Comparison of ENCODE assay signal across 11 cellular contexts in the genomic region with DNA sequence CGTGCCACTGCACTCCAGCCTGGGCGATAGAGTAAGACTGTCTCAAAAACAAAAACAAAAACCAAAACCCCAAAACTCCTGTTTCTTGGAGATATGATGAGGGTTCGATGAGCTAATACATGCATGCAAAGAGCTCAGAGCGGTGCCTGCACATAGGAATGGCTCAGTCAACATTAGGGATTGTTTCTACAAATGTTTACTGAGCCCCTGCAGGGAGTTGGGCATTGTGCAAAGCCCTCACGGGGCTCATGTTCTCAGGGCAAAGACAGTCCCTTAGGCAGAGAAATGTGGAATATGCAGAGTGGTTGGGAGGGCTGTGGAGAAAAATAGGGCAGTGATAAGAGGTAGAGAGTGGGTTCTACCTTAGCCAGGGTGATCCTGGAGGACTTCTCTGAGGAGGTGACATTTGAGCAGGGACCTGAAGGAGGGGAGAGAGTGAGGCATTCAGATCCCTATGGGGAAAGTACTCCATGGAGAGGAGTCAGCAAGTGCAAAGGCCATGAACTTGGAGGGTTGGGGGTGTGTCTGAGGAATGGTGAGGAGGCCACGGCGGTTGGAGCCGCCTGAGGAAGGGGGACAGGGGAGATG. TPM values are rescaled to one million over a fixed set of nuclear protein-coding genes. Genes with fewer than 3 reads are reported as not detected.
DNase-seq lines count a peak whose midpoint lies in the region; ATAC-seq, FAIRE-seq and TF ChIP-seq lines count a peak whose summit lies in the region.
"Had no signal": no experiment of that assay in that cellular context is flagged by ENCODE, and none has a peak within 500 bp of the region (broad histone marks: within the 10 kb centered on the region; RNA-seq: fewer than 3 reads in every experiment).

No MANE protein-coding gene starts in this region.

- H3K9me3 ChIP-seq in A549 (0 out of 3 replicates have a peak, but pooled peaks cover 3% of the 10 kb centered on the region), Caco-2 (no peaks in the 10 kb centered on the region)

- peak overlapping the region; percentile 8 for H3K4me3 Mint-ChIP-seq in Caco-2 (ENCODE audit: unreplicated experiment)
- H3K4me3 Mint-ChIP-seq in endothelial cell (ENCODE audit: unreplicated experiment): peak overlapping the region; percentile 83
- no peak overlapping the region for H3K4me3 Mint-ChIP-seq in natural killer cell
- H3K4me3 Mint-ChIP-seq: CD4-positive, CD25-positive, alpha-beta regulatory T cell had no signal

- no peak overlapping the region for H3K27ac Mint-ChIP-seq in Caco-2 (ENCODE audit: unreplicated experiment)
- H3K27ac Mint-ChIP-seq in endothelial cell (ENCODE audit: unreplicated experiment): no peak overlapping the region
- no peak overlapping the region for H3K27ac Mint-ChIP-seq in natural killer cell
- H3K27ac Mint-ChIP-seq: CD4-positive, CD25-positive, alpha-beta regulatory T cell had no signal

- no peak for TF ChIP-seq POLR2A in A549 (IDR thresholded peaks at IDR 0.05; ENCODE audit: low read length)

- H3K36me3 ChIP-seq in Caco-2 (ENCODE audit: control insufficient read depth, insufficient read depth, low read length): no peaks in the 10 kb centered on the region

- H3K4me1 ChIP-seq in A549 (no peaks in the 10 kb centered on the region), Caco-2 (0 out of 2 replicates have a peak, but pooled peaks cover 4% of the 10 kb centered on the region)

- ATAC-seq in A549: no peak
- ATAC-seq in left cardiac atrium: no peak
- ATAC-seq in natural killer cell: no peak

- H3K4me3 ChIP-seq in A549 (no peak overlapping the region), Caco-2 (ENCODE audit: low read depth, low read length) (no peak overlapping the region)

- WGBS in A549 (ENCODE audit: missing lambda C conversion rate): 61% methylated on average over 8 of the region's 8 CpGs

- TF ChIP-seq EP300 in A549 (IDR thresholded peaks at IDR 0.05): no peak

- BruUV-seq in Caco-2 (replicated peaks; lab: Mats Ljungman, UMichigan): no TSS peak

- peaks cover 19% of the 10 kb centered on the region for H3K4me1 Mint-ChIP-seq in Caco-2 (ENCODE audit: low read depth, unreplicated experiment)
- peaks cover 8% of the 10 kb centered on the region for H3K4me1 Mint-ChIP-seq in endothelial cell (ENCODE audit: unreplicated experiment)
- peaks cover 9 to 15% of the 10 kb centered on the region in 2 donors for H3K4me1 Mint-ChIP-seq in natural killer cell

- TF ChIP-seq RAD21 in A549 (conservative IDR thresholded peaks at IDR 0.05 in 1 of 2, IDR thresholded peaks at IDR 0.05 in 1 of 2): no peak

- H3K36me3 Mint-ChIP-seq in Caco-2 (ENCODE audit: insufficient read depth, unreplicated experiment): peaks cover 7% of the 10 kb centered on the region
- peaks cover 7% of the 10 kb centered on the region for H3K36me3 Mint-ChIP-seq in endothelial cell (ENCODE audit: low read depth, unreplicated experiment)
- no peaks in the 10 kb centered on the region for H3K36me3 Mint-ChIP-seq in natural killer cell
- H3K36me3 Mint-ChIP-seq: CD4-positive, CD25-positive, alpha-beta regulatory T cell had no signal

- TF ChIP-seq CTCF in A549 (IDR thresholded peaks at IDR 0.05) (no peak), Caco-2 (IDR thresholded peaks at IDR 0.05; ENCODE audit: insufficient read depth in 1 of 2, low read depth in 1 of 2, low read length in 1 of 2, severe bottlenecking in 1 of 2, unreplicated experiment in 1 of 2) (no peak), endothelial cell (IDR thresholded peaks at IDR 0.05; ENCODE audit: unreplicated experiment) (no peak), natural killer cell (IDR thresholded peaks at IDR 0.05) (no peak)

- POLR2A ChIA-PET in A549 (lab: Yijun Ruan, JAX) (interaction anchor here (3.9 kb wide), 1 partner anchor 33 kb away, joined by 69 read pairs; a partner anchor contains a TSS), Caco-2 (lab: Charles Lee) (no interaction called here)

- no peaks in the 10 kb centered on the region for H3K27me3 Mint-ChIP-seq in Caco-2 (ENCODE audit: insufficient read depth, unreplicated experiment)
- H3K27me3 Mint-ChIP-seq in endothelial cell (ENCODE audit: unreplicated experiment): peaks cover 4% of the 10 kb centered on the region
- peaks cover 27 to 32% of the 10 kb centered on the region in 2 donors for H3K27me3 Mint-ChIP-seq in natural killer cell (ENCODE audit: low read depth in 2 of 2)

- no peak overlapping the region for H3K4me2 ChIP-seq in A549

- CTCF ChIA-PET in A549 (lab: Yijun Ruan, JAX): interaction anchor here (0.8 to 23.3 kb wide), 11 partner anchors 10 to 363 kb away, joined by 3 to 1389 read pairs (median 16); a partner anchor contains a TSS
- CTCF ChIA-PET in Caco-2 (lab: Charles Lee): interaction anchor here (1.5 to 2.7 kb wide), 4 partner anchors 18 to 275 kb away, joined by 3 to 43 read pairs (median 10); a partner anchor contains a TSS

- FAIRE-seq in A549 (lab: Jason Lieb, UNC): no peak

- intact Hi-C loops in Caco-2 (cut with micrococcal nuclease; ENCODE audit: unreplicated experiment): loop anchor here (2.0 kb wide), 1 partner anchor 77 kb away; no protein-coding TSS in a partner anchor
- intact Hi-C loops in left cardiac atrium (cut with DNase I): no loop called here
- intact Hi-C loops in natural killer cell (cut with micrococcal nuclease): no loop called here

- H3K27ac ChIP-seq in A549: no peak overlapping the region

- no peaks in the 10 kb centered on the region for H3K27me3 ChIP-seq in Caco-2 (replicated peaks; ENCODE audit: control insufficient read depth, insufficient read depth, low read length)

- no peaks in the 10 kb centered on the region for H3K9me3 Mint-ChIP-seq in Caco-2 (ENCODE audit: unreplicated experiment)
- H3K9me3 Mint-ChIP-seq in endothelial cell (ENCODE audit: unreplicated experiment): no peaks in the 10 kb centered on the region
- H3K9me3 Mint-ChIP-seq in natural killer cell: no peaks in the 10 kb centered on the region

- DNase-seq in A549 (ENCODE audit: low read depth in 1 of 2, low spot score in 1 of 2): no peak
- no peak for DNase-seq in Caco-2
- peak; percentile 33 for DNase-seq in NCI-H146 treated with DMSO at 0.1 percent for 48 hours (lab: John Stamatoyannopoulos, UW; ENCODE audit: unreplicated experiment)
- no peak for DNase-seq in endothelial cell (ENCODE audit: low spot score)
- DNase-seq in GM19238 (ENCODE audit: insufficient read length, low spot score): no peak
- DNase-seq in left cardiac atrium: no peak
- DNase-seq in natural killer cell: no peak
- DNase-seq: CD4-positive, CD25-positive, alpha-beta regulatory T cell; HCEC 1CT; NCI-H1436; NCI-H2081 had no signal

TF ChIP-seq in A549, 52 proteins besides CTCF, POLR2A, EP300 and RAD21:
- peak; percentile 96 for TF ChIP-seq ZFP36 (IDR thresholded peaks at IDR 0.05; ENCODE audit: borderline replicate concordance, partially characterized antibody)
- TF ChIP-seq, protein P1, sequence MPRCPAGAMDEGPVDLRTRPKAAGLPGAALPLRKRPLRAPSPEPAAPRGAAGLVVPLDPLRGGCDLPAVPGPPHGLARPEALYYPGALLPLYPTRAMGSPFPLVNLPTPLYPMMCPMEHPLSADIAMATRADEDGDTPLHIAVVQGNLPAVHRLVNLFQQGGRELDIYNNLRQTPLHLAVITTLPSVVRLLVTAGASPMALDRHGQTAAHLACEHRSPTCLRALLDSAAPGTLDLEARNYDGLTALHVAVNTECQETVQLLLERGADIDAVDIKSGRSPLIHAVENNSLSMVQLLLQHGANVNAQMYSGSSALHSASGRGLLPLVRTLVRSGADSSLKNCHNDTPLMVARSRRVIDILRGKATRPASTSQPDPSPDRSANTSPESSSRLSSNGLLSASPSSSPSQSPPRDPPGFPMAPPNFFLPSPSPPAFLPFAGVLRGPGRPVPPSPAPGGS (IDR thresholded peaks at IDR 0.05): no peak

RNA-seq across cellular contexts. Expression of a gene that starts 1.5 kb away (rescaled TPM):
- 32.3 and 36.9 TPM in 2 replicates for polyA plus RNA-seq in A549 (2011; rRNA removed)
- polyA plus RNA-seq in A549 (2012; cell fraction: cytosol; rRNA removed): 44.9 and 64.2 TPM in 2 replicates
- 81.9 and 84.0 TPM in 2 replicates for polyA plus RNA-seq in A549 (2012; cell fraction: nucleus; rRNA removed)
- polyA plus RNA-seq in A549 (2017; fragmentation: RNase III; extraction: RNeasy Plus Mini Kit Qiagen cat#74134 plus additional on column Dnase treatment): 93.8 to 112 TPM (median 105 TPM) in 3 replicates
- 31.1 and 39.1 TPM in 2 replicates for polyA minus RNA-seq in A549 (2011; rRNA and poly(A)+ RNA removed)
- 13.3 and 14.6 TPM in 2 replicates for total RNA-seq in Caco-2 (2022)
- total RNA-seq in endothelial cell (ENCODE audit: unreplicated experiment): 81.5 TPM
- total RNA-seq in left cardiac atrium: 10 to 100 TPM; 91.1 to 98.8 TPM
- total RNA-seq in natural killer cell: under 1 TPM; 0.09 to 0.40 (median 0.12) TPM

RNA-seq across cellular contexts. Expression of a gene that starts 33.6 kb away (rescaled TPM):
- 169 and 182 TPM in 2 replicates for polyA plus RNA-seq in A549 (2011; rRNA removed)
- polyA plus RNA-seq in A549 (2012; cell fraction: cytosol; rRNA removed): 198 and 215 TPM in 2 replicates
- polyA plus RNA-seq in A549 (2012; cell fraction: nucleus; rRNA removed): 223 and 230 TPM in 2 replicates
- 134 to 153 TPM (median 135 TPM) in 3 replicates for polyA plus RNA-seq in A549 (2017; fragmentation: RNase III; extraction: RNeasy Plus Mini Kit Qiagen cat#74134 plus additional on column Dnase treatment)
- polyA minus RNA-seq in A549 (2011; rRNA and poly(A)+ RNA removed): 109 and 128 TPM in 2 replicates
- total RNA-seq in Caco-2 (2022): 347 and 360 TPM in 2 replicates
- total RNA-seq in endothelial cell (ENCODE audit: unreplicated experiment): 324 TPM
- total RNA-seq in left cardiac atrium: 100 to 1,000 TPM; 172 to 184 TPM
- total RNA-seq in natural killer cell: 100 to 1,000 TPM; 416 to 445 (median 428) TPM

Comparison
In these comparisons a context has a peak if more than half of its experiments do, and no peak if none do; other contexts are left out.
1. RNA of a gene that starts 1.5 kb away (total RNA-seq): 91.1 to 98.8 TPM in left cardiac atrium, 81.5 TPM in endothelial cell (single experiment) and 13.3 to 14.6 TPM in Caco-2; 0.09 to 0.40 TPM in natural killer cell; every median in the first group is over 10 times any median in the second.